ENCODE assay signal across 23 cellular contexts in genomic region chr15:62270216-62270921, GRCh38.
"Had no signal": no experiment of that assay in that cellular context is flagged by ENCODE, and none has a peak within 500 bp of the region (broad histone marks: within the 10 kb centered on the region; RNA-seq: fewer than 3 reads in every experiment).

No MANE protein-coding gene starts in this region.

- H3K9me3 ChIP-seq: pancreas, prostate gland had no signal

- H3K27me3 ChIP-seq: heart left ventricle, pancreas, transverse colon, upper lobe of right lung had no signal

- H3K4me3 ChIP-seq: heart left ventricle, left ventricle myocardium inferior, lung, mucosa of descending colon, pancreas, prostate gland, skin epidermis, transverse colon, upper lobe of right lung had no signal

- DNase-seq: heart left ventricle; hypothalamus; immature natural killer cell; left ventricle myocardium inferior; midbrain; mucosa of descending colon; naive thymus-derived CD4-positive, alpha-beta T cell; pancreas; retina; right cardiac atrium; stimulated activated CD4-positive, alpha-beta T cell treated with anti-CD3 and anti-CD28 coated beads, Interleukin-12 subunit alpha, Interleukin-12 subunit beta, amount 100 ng/mL, for 4 hours; stimulated activated CD4-positive, alpha-beta T cell treated with anti-CD3 and anti-CD28 coated beads, Interleukin-15, amount 100 ng/mL, for 24 hours; stimulated activated CD4-positive, alpha-beta T cell treated with anti-CD3 and anti-CD28 coated beads, Interleukin-2, amount 100 ng/mL, for 24 hours; stimulated activated CD4-positive, alpha-beta T cell treated with anti-CD3 and anti-CD28 coated beads, Interleukin-4, amount 100 ng/mL, for 1 hour; stimulated activated naive CD4-positive, alpha-beta T cell; substantia nigra; transverse colon; upper lobe of right lung had no signal

- H3K4me1 ChIP-seq: heart left ventricle, left ventricle myocardium inferior, pancreas, prostate gland, transverse colon, upper lobe of right lung had no signal

- H3K27ac ChIP-seq: heart left ventricle, left ventricle myocardium inferior, pancreas, prostate gland, skin epidermis, transverse colon, upper lobe of right lung had no signal

- H3K36me3 ChIP-seq: heart left ventricle, pancreas, prostate gland, transverse colon, upper lobe of right lung had no signal

- FAIRE-seq: islet of Langerhans, pancreas, urothelium cell line had no signal
